8 cellular contexts compared by ENCODE assay signal in the genomic region with DNA sequence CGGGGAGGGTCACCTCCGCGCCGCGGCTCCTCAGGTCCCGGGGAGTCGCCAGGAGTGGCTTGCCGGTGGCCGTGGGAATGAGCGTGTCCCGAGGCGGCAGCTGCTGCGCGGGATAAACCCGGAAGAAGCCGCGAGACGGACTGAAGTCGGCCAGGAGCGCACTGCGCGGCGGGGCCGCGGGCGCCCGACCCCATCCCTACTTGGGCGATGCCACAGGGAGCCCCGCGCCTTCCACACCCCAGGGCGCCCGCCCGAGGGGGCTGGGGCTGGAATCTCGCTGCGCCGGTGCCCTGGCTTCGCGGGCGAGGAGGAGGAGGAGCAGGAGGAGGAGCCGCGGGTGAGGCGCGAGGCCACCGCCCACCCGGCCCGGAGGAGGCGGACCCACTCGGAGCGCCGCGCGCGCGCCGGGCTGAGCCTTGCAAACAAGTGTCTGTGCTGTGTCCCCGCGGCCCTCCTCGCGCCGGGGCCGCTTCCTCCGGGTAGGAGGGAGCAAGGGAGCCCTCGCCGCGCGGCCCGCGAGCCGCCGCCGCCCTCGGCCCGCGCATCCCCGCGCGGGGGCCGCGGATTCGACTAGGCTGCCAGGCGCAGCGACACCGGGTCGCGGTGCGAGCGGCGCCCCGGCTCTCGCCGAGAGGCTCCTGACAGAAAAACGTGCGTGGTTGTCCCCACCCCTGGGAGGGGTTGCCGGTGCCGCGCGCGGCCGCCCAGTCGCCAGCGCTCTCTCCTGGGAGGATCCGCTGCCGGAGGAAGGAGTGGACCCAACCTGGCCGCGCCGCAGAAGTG. TPM values are rescaled to one million over a fixed set of nuclear protein-coding genes. Genes with fewer than 3 reads are reported as not detected.
DNase-seq lines count a peak whose midpoint lies in the region; ATAC-seq and TF ChIP-seq lines count a peak whose summit lies in the region.

A gene (plus strand): TSS at position 412 of the 783 bp plus-strand sequence.

- H3K4me1 ChIP-seq in adrenal gland (replicated peaks in 1 of 2) (peaks cover 9 to 29% of the 10 kb centered on the region in 2 donors), heart left ventricle (peaks cover 0 to 31% (median 14%) of the 10 kb centered on the region in 12 donors), upper lobe of left lung (peaks cover 3 to 20% (median 10%) of the 10 kb centered on the region in 4 donors)

- H3K27me3 ChIP-seq in adrenal gland (no peaks in the 10 kb centered on the region), heart left ventricle (no peaks in the 10 kb centered on the region), upper lobe of left lung (no peaks in the 10 kb centered on the region)

- ATAC-seq in T-cell (replicated peaks in 1 of 4), result peak; percentile 81 to 85 (median 84)
- peak; percentile 79 to 95 (median 92) for ATAC-seq in heart left ventricle
- ATAC-seq in upper lobe of left lung (ENCODE audit: low FRiP score in 2 of 2), result peak; percentile 91 to 96

- H3K27me3 Mint-ChIP-seq in HFFc6 (ENCODE audit: insufficient read depth), result peaks cover 1% of the 10 kb centered on the region; the same call in 1 of the 2 replicates
- peaks cover 0 to 5% of the 10 kb centered on the region in 2 donors for H3K27me3 Mint-ChIP-seq in T-cell

- DNase-seq in GM10266 (ENCODE audit: extremely low spot score) (peak; percentile 91), HFFc6 (peak; percentile 77), NAMALWA (ENCODE audit: low spot score) (peak; percentile 87), T-cell (peak; percentile 75 to 92 (median 85)), adrenal gland (peak; percentile 89 to 94 (median 90)), heart left ventricle (peak; percentile 93 to 96 (median 94)), posterior vena cava (ENCODE audit: low spot score) (peak; percentile 98), upper lobe of left lung (peak; percentile 92 to 99)

- intact Hi-C loops in adrenal gland (cut with DNase I) (no loop called here), heart left ventricle (cut with DNase I) (loop anchor here (2.0 to 10.0 kb wide), 14 partner anchors 41 to 286 kb away; a partner anchor contains a TSS), posterior vena cava (cut with DNase I) (loop anchor here in 1 of 2 donors (5.0 kb wide), 2 partner anchors 59 to 216 kb away; a partner anchor contains a TSS)

- 0 to 1% (median 0%) methylated on average over 10 to 106 of the region's 106 CpGs for WGBS in adrenal gland, 4 donors
- 0 to 2% (median 0%) methylated on average over 25 to 106 of the region's 106 CpGs for WGBS in heart left ventricle, 4 donors
- WGBS in upper lobe of left lung, 2 donors, result 0% methylated on average over 13 to 30 of the region's 106 CpGs

- no peaks in the 10 kb centered on the region for H3K36me3 Mint-ChIP-seq in HFFc6 (ENCODE audit: low read depth)
- H3K36me3 Mint-ChIP-seq in T-cell, result no peaks in the 10 kb centered on the region

- H3K27ac Mint-ChIP-seq in HFFc6 (peak within 1 kb of the TSS; percentile 62), T-cell (peak within 1 kb of the TSS; percentile 57 to 74)

- H3K9me3 ChIP-seq in adrenal gland (replicated peaks in 1 of 3) (no peaks in the 10 kb centered on the region), heart left ventricle (no peaks in the 10 kb centered on the region), upper lobe of left lung (no peaks in the 10 kb centered on the region)

- H3K9me3 Mint-ChIP-seq in HFFc6, result no peaks in the 10 kb centered on the region
- H3K9me3 Mint-ChIP-seq in T-cell, result no peaks in the 10 kb centered on the region

- H3K36me3 ChIP-seq in adrenal gland (replicated peaks in 1 of 2), result no peaks in the 10 kb centered on the region
- no peaks in the 10 kb centered on the region for H3K36me3 ChIP-seq in heart left ventricle
- no peaks in the 10 kb centered on the region for H3K36me3 ChIP-seq in upper lobe of left lung

- peak within 1 kb of the TSS; percentile 65 to 94 (median 91) for H3K27ac ChIP-seq in adrenal gland
- peak within 1 kb of the TSS; percentile 83 to 99 (median 96) for H3K27ac ChIP-seq in heart left ventricle
- H3K27ac ChIP-seq in upper lobe of left lung, result peak within 1 kb of the TSS; percentile 90 to 97 (median 96)

- no peak for TF ChIP-seq EP300 in upper lobe of left lung (IDR thresholded peaks at IDR 0.05)

- H3K4me3 ChIP-seq in adrenal gland (peak within 1 kb of the TSS; percentile 58 to 99 (median 92)), heart left ventricle (peak within 1 kb of the TSS; percentile 81 to 100 (median 92)), upper lobe of left lung (peak within 1 kb of the TSS; percentile 94 to 100 (median 99))

- H3K4me1 Mint-ChIP-seq in HFFc6 (ENCODE audit: low read depth), result peaks cover 28% of the 10 kb centered on the region
- peaks cover 24 to 27% (median 26%) of the 10 kb centered on the region in 3 donors for H3K4me1 Mint-ChIP-seq in T-cell

- CTCF ChIA-PET in T-cell (lab: Charles Lee), result no interaction called here

- POLR2A ChIA-PET in T-cell (lab: Charles Lee), result no interaction called here

- peak within 1 kb of the TSS; percentile 92 for H3K4me3 Mint-ChIP-seq in HFFc6
- H3K4me3 Mint-ChIP-seq in T-cell, result peak within 1 kb of the TSS; percentile 84 to 89 (median 86)

- TF ChIP-seq CTCF in GM10266 (IDR thresholded peaks at IDR 0.05; ENCODE audit: control insufficient read depth, insufficient read depth, low read depth, missing control alignments) (no peak), HFFc6 (IDR thresholded peaks at IDR 0.05) (no peak), adrenal gland (IDR thresholded peaks at IDR 0.05) (no peak), heart left ventricle (IDR thresholded peaks at IDR 0.05) (no peak), upper lobe of left lung (IDR thresholded peaks at IDR 0.05) (peak in 1 of 6 experiments; percentile 10)

- peak; percentile 59 to 81 for TF ChIP-seq POLR2A in adrenal gland (IDR thresholded peaks at IDR 0.05)
- peak in 1 of 2 donors; percentile 90 for TF ChIP-seq POLR2A in heart left ventricle (IDR thresholded peaks at IDR 0.05)
- TF ChIP-seq POLR2A in upper lobe of left lung (IDR thresholded peaks at IDR 0.05), result peak; percentile 69 to 88 (median 76)

RNA-seq across cellular contexts. Expression of the gene that starts here (rescaled TPM):
- total RNA-seq in HFFc6 (2021; fragmentation: NEBNext Ultra II Directional; extraction: Animal tissue kit (Norgen Biotek cat#: 25700)), result 1 to 10 TPM; 5.2 to 6.7 (median 6.0) TPM
- total RNA-seq in T-cell (1 to 10 TPM; 2.1 to 3.7 (median 2.6) TPM), adrenal gland (10 to 100 TPM in 3 of 8 donors, 1 to 10 TPM in 5; 7.3 to 14.3 (median 9.7) TPM), heart left ventricle (10 to 100 TPM in 8 of 9 donors, 1 to 10 TPM in 1; 9.5 to 25.8 (median 19.8) TPM), posterior vena cava (10 to 100 TPM; 12.2 to 14.8 TPM), upper lobe of left lung (10 to 100 TPM in 3 of 6 donors, 1 to 10 TPM in 3; 5.3 to 16.5 (median 9.4) TPM)
- polyA plus RNA-seq in adrenal gland (1 to 10 TPM; 7.8 to 9.0 (median 8.2) TPM), heart left ventricle (1 to 10 TPM; 7.0 to 7.4 TPM)

Comparison
In these comparisons a context has a peak if more than half of its experiments do, and no peak if none do; other contexts are left out.
1. Peak in every context shown above with its lines: DNase-seq, ATAC-seq, H3K4me3 ChIP-seq and H3K27ac ChIP-seq.
2. intact Hi-C loops: an anchor here in heart left ventricle (2.0 to 10.0 kb wide); none called in adrenal gland.